Comparison of ENCODE assay signal across 18 cellular contexts in the genomic region with DNA sequence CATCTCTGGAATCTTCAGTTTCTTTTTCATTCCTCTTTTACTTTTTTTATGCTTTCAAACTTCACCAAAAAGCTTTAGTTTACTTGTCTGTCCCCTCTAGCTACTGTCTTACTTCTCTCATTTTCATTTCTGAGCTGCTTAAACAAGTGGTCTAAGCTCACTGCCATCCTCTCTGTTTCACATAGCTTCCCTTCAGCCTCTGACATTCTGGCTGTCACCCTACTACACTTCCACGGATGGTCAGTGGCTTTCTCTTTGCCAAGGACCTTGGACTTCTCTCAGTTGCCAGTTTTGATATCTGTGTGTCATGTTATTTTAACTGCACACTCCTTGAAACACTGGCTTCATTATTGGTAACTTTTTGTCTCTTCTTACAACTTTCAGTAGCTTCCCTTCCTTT.
A peak's percentile ranks its signal among the peaks of the same experiment; 100 is the strongest.
DNase-seq lines count a peak whose midpoint lies in the region; ATAC-seq, FAIRE-seq and TF ChIP-seq lines count a peak whose summit lies in the region.
"Had no signal": no experiment of that assay in that cellular context is flagged by ENCODE, and none has a peak within 500 bp of the region (broad histone marks: within the 10 kb centered on the region; RNA-seq: fewer than 3 reads in every experiment).

No MANE protein-coding gene starts in this region.

- H3K27me3 ChIP-seq in right lobe of liver = no peaks in the 10 kb centered on the region
- no peaks in the 10 kb centered on the region for H3K27me3 ChIP-seq in HepG2 (ENCODE audit: control insufficient read depth in 1 of 2, insufficient read depth in 2 of 2, low read length in 2 of 2)
- H3K27me3 ChIP-seq in brain microvascular endothelial cell (replicated peaks) = no peaks in the 10 kb centered on the region
- H3K27me3 ChIP-seq in lower lobe of right lung (ENCODE audit: low read depth) = no peaks in the 10 kb centered on the region
- H3K27me3 ChIP-seq in MM.1S (replicated peaks; ENCODE audit: insufficient read depth, low read length) = no peaks in the 10 kb centered on the region
- H3K27me3 ChIP-seq: spleen had no signal

- DNase-seq in right lobe of liver = peak in 1 of 3 donors; percentile 46
- no peak for DNase-seq in HepG2 (ENCODE audit: low spot score)
- DNase-seq in brain microvascular endothelial cell = no peak
- no peak for DNase-seq in lower lobe of right lung
- no peak for DNase-seq in NCI-H2227 treated with DMSO at 0.1 percent for 48 hours (lab: John Stamatoyannopoulos, UW)
- DNase-seq in MM.1S = no peak
- DNase-seq in H54 (ENCODE audit: insufficient read length, low spot score) = no peak
- no peak for DNase-seq in stimulated activated CD4-positive, alpha-beta T cell treated with anti-CD3 and anti-CD28 coated beads, Interleukin-4, amount 100 ng/mL, for 4 hours
- DNase-seq: activated CD4-positive, alpha-beta T cell treated with anti-CD3 and anti-CD28 coated beads for 4 hours; activated T-cell treated with anti-CD3 and anti-CD28 coated beads, Interleukin-2, amount 50 U/mL, for 72 hours; Caco-2; effector CD4-positive, alpha-beta T cell; NCI-H1417 treated with DMSO at 0.1 percent for 48 hours; NCI-H510A; spleen had no signal

- 19% methylated on average over 1 of the region's 1 CpG for WGBS in right lobe of liver (ENCODE audit: insufficient coverage, low coverage, low lambda C conversion rate, missing lambda C conversion rate)
- WGBS in HepG2 (ENCODE audit: low lambda C conversion rate) = 3% methylated on average over 1 of the region's 1 CpG

- TF ChIP-seq RAD21 in HepG2 (CRISPR knock-in tag; IDR thresholded peaks at IDR 0.05) = no peak

- H3K36me3 ChIP-seq in right lobe of liver (no peaks in the 10 kb centered on the region), HepG2 (replicated peaks in 1 of 2; ENCODE audit: control insufficient read depth in 1 of 2, insufficient read depth in 2 of 2, low read length in 2 of 2) (no peaks in the 10 kb centered on the region), brain microvascular endothelial cell (replicated peaks) (no peaks in the 10 kb centered on the region), lower lobe of right lung (no peaks in the 10 kb centered on the region), MM.1S (replicated peaks; ENCODE audit: insufficient read depth, low read length) (no peaks in the 10 kb centered on the region)
- H3K36me3 ChIP-seq: spleen had no signal

- H3K9me2 ChIP-seq in MM.1S (replicated peaks; ENCODE audit: insufficient read depth, low read length) = no peaks in the 10 kb centered on the region

- H3K4me1 ChIP-seq in right lobe of liver = no peaks in the 10 kb centered on the region
- H3K4me1 ChIP-seq in HepG2 (ENCODE audit: insufficient read depth, low read length) = no peaks in the 10 kb centered on the region
- H3K4me1 ChIP-seq in lower lobe of right lung = no peaks in the 10 kb centered on the region
- H3K4me1 ChIP-seq in MM.1S (ENCODE audit: low read length) = no peaks in the 10 kb centered on the region

- H3K79me2 ChIP-seq in HepG2 (ENCODE audit: insufficient read depth, low read length) (no peaks in the 10 kb centered on the region), MM.1S (ENCODE audit: low read length) (no peaks in the 10 kb centered on the region)

- H3K4me2 ChIP-seq in HepG2 (ENCODE audit: low read depth, low read length) = no peak overlapping the region
- H3K4me2 ChIP-seq in MM.1S (ENCODE audit: low read depth, low read length) = no peak overlapping the region

- no peak overlapping the region for H3K27ac ChIP-seq in right lobe of liver
- H3K27ac ChIP-seq in HepG2 (ENCODE audit: extremely low read length, insufficient read depth, low read length) = no peak overlapping the region
- H3K27ac ChIP-seq in brain microvascular endothelial cell = peak overlapping the region; percentile 16
- peak overlapping the region; percentile 33 for H3K27ac ChIP-seq in lower lobe of right lung
- no peak overlapping the region for H3K27ac ChIP-seq in MM.1S (ENCODE audit: low read length)
- H3K27ac ChIP-seq: spleen had no signal

- FAIRE-seq in HepG2 (lab: Jason Lieb, UNC) (no peak), H54 (lab: Jason Lieb, UNC) (no peak)
- FAIRE-seq: A204.1, frontal cortex had no signal

- H3K4me3 ChIP-seq in right lobe of liver (no peak overlapping the region), HepG2 (replicated peaks in 1 of 3; ENCODE audit: insufficient read depth in 1 of 3, low read depth in 2 of 3, low read length in 3 of 3) (no peak overlapping the region), brain microvascular endothelial cell (ENCODE audit: low read depth, low read length) (no peak overlapping the region), lower lobe of right lung (no peak overlapping the region), MM.1S (ENCODE audit: low read length) (no peak overlapping the region)
- H3K4me3 ChIP-seq: spleen had no signal

- H3F3A ChIP-seq in MM.1S (ENCODE audit: insufficient read depth, low read length) = no peaks in the 10 kb centered on the region

- no peak for TF ChIP-seq POLR2A in right lobe of liver (IDR thresholded peaks at IDR 0.05)
- TF ChIP-seq POLR2A in HepG2 (IDR thresholded peaks at IDR 0.05; ENCODE audit: insufficient read depth in 1 of 2, low read depth in 2 of 2, low read length in 2 of 2) = no peak
- TF ChIP-seq POLR2A in H54 (IDR thresholded peaks at IDR 0.05; ENCODE audit: low read depth, low read length) = no peak

- CTCF ChIA-PET in HepG2 (lab: Yijun Ruan, JAX; ENCODE audit: low intra/inter-chr PET ratio, low total read pairs) = no interaction called here

- ATAC-seq in right lobe of liver (peak in 3 of 4 donors; percentile 47 to 93 (median 70)), HepG2 (no peak), lower lobe of right lung (peak in 1 of 2 donors; percentile 28)
- ATAC-seq: activated T-cell treated with anti-CD3 and anti-CD28 coated beads, Interleukin-2, amount 50 U/mL, for 72 hours; Panc1 had no signal

- no peaks in the 10 kb centered on the region for H3K9me3 ChIP-seq in right lobe of liver
- H3K9me3 ChIP-seq in HepG2 (ENCODE audit: low read length) = no peaks in the 10 kb centered on the region
- no peaks in the 10 kb centered on the region for H3K9me3 ChIP-seq in lower lobe of right lung
- H3K9me3 ChIP-seq in MM.1S (replicated peaks; ENCODE audit: insufficient read depth, low read length) = no peaks in the 10 kb centered on the region
- H3K9me3 ChIP-seq: Caco-2, spleen had no signal

- in situ Hi-C loops in HepG2 (cut with HindIII; ENCODE audit: extremely low pct_ligation_motif_present, low pct_unique_long_range_greater_than_20kb) = no loop called here
- in situ Hi-C loops in brain microvascular endothelial cell (cut with HindIII; ENCODE audit: low pct_ligation_motif_present, low sequenced_read_pairs) = no loop called here

- TF ChIP-seq CTCF in right lobe of liver (IDR thresholded peaks at IDR 0.05) = no peak
- TF ChIP-seq CTCF in HepG2 (CRISPR knock-in tag; IDR thresholded peaks at IDR 0.05) = no peak
- TF ChIP-seq CTCF in brain microvascular endothelial cell (IDR thresholded peaks at IDR 0.05; ENCODE audit: low read depth, low read length, missing control alignments) = no peak
- no peak for TF ChIP-seq CTCF in lower lobe of right lung (IDR thresholded peaks at IDR 0.05)
- TF ChIP-seq CTCF in MM.1S (IDR thresholded peaks at IDR 0.05; ENCODE audit: low read length) = no peak

- intact Hi-C loops in right lobe of liver (cut with DNase I) = no loop called here
- intact Hi-C loops in HepG2 (cut with micrococcal nuclease; ENCODE audit: unreplicated experiment) = no loop called here
- intact Hi-C loops in lower lobe of right lung (cut with DNase I) = no loop called here

- H2AFZ ChIP-seq in HepG2 (ENCODE audit: low read length) (no peak overlapping the region), MM.1S (ENCODE audit: low read length) (no peak overlapping the region)

- TF ChIP-seq EP300 in HepG2 (IDR thresholded peaks at IDR 0.05; ENCODE audit: low read depth in 2 of 2, low read length in 2 of 2) (no peak), HepG2 (CRISPR knock-in tag; IDR thresholded peaks at IDR 0.05; ENCODE audit: borderline replicate concordance) (no peak)

- POLR2A ChIA-PET in HepG2 (lab: Yijun Ruan, JAX) = no interaction called here

- no TSS peak for BruUV-seq in HepG2 (replicated peaks; lab: Mats Ljungman, UMichigan)

- no peaks in the 10 kb centered on the region for H4K20me1 ChIP-seq in HepG2 (ENCODE audit: insufficient read depth, low read length)
- H4K20me1 ChIP-seq in MM.1S (ENCODE audit: insufficient read depth, low read length) = no peaks in the 10 kb centered on the region

- H3K9ac ChIP-seq in HepG2 (ENCODE audit: insufficient read depth, low read depth, low read length) (no peak overlapping the region), MM.1S (ENCODE audit: low read length) (no peak overlapping the region)

TF ChIP-seq in HepG2, 621 proteins besides CTCF, POLR2A, EP300 and RAD21:
- TF ChIP-seq KAT7 (CRISPR knock-in tag; IDR thresholded peaks at IDR 0.05; ENCODE audit: borderline replicate concordance) (no peak), NFRKB (IDR thresholded peaks at IDR 0.05) (no peak), ZNF460 (CRISPR knock-in tag; IDR thresholded peaks at IDR 0.05; ENCODE audit: borderline replicate concordance) (no peak)
- TF ChIP-seq, protein P1, sequence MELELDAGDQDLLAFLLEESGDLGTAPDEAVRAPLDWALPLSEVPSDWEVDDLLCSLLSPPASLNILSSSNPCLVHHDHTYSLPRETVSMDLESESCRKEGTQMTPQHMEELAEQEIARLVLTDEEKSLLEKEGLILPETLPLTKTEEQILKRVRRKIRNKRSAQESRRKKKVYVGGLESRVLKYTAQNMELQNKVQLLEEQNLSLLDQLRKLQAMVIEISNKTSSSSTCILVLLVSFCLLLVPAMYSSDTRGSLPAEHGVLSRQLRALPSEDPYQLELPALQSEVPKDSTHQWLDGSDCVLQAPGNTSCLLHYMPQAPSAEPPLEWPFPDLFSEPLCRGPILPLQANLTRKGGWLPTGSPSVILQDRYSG (CRISPR knock-in tag; IDR thresholded peaks at IDR 0.05) = no peak

Comparison
In these comparisons a context has a peak if more than half of its experiments do, and no peak if none do; other contexts are left out.
1. H3K27ac ChIP-seq: peak in brain microvascular endothelial cell (single experiment) and lower lobe of right lung (single experiment); none in right lobe of liver (0 of 3), HepG2 (single experiment) and MM.1S (single experiment).